In the genomic region with DNA sequence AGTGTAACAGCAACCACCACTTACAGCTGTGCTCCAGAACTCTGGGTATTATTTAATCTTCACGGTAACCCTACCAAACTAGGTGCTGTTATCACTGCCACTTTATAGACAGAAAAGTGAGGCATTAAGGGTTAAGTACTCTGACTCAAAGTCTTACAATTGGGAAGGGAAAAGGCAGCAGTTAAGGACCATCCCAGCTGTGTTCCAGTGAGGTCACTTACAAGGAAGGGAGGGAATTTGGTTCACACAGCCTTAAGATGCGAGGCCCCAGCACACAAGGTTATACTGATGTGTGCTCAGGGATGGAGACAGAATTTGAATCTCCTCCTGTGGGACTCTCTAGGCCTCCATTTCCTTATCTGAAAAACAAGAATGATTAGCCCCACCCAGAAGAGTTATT, we compare ENCODE assay signal across 1 cellular context.
TF ChIP-seq lines count a peak whose summit lies in the region.

No MANE protein-coding gene starts in this region.

TF ChIP-seq in HepG2, 621 proteins besides CTCF, POLR2A, EP300 and RAD21 (continued from another document):
- TF ChIP-seq NCOA5 (CRISPR knock-in tag; IDR thresholded peaks at IDR 0.05) (no peak), ISL2 (CRISPR knock-in tag; IDR thresholded peaks at IDR 0.05) (no peak), RBAK (CRISPR knock-in tag; IDR thresholded peaks at IDR 0.05) (no peak), ZSCAN22 (CRISPR knock-in tag; IDR thresholded peaks at IDR 0.05) (no peak), ZNF720 (CRISPR knock-in tag; IDR thresholded peaks at IDR 0.05) (no peak), CCAR2 (optimal IDR thresholded peaks at IDR 0.05; ENCODE audit: low read depth, low read length) (no peak)
- TF ChIP-seq, protein P1, sequence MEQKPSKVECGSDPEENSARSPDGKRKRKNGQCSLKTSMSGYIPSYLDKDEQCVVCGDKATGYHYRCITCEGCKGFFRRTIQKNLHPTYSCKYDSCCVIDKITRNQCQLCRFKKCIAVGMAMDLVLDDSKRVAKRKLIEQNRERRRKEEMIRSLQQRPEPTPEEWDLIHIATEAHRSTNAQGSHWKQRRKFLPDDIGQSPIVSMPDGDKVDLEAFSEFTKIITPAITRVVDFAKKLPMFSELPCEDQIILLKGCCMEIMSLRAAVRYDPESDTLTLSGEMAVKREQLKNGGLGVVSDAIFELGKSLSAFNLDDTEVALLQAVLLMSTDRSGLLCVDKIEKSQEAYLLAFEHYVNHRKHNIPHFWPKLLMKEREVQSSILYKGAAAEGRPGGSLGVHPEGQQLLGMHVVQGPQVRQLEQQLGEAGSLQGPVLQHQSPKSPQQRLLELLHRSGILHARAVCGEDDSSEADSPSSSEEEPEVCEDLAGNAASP (CRISPR knock-in tag; IDR thresholded peaks at IDR 0.05; ENCODE audit: borderline replicate concordance): no peak
TF ChIP-seq in HepG2: peak in this region for 0.
